ENCODE assay signal across 6 cellular contexts in the genomic region with DNA sequence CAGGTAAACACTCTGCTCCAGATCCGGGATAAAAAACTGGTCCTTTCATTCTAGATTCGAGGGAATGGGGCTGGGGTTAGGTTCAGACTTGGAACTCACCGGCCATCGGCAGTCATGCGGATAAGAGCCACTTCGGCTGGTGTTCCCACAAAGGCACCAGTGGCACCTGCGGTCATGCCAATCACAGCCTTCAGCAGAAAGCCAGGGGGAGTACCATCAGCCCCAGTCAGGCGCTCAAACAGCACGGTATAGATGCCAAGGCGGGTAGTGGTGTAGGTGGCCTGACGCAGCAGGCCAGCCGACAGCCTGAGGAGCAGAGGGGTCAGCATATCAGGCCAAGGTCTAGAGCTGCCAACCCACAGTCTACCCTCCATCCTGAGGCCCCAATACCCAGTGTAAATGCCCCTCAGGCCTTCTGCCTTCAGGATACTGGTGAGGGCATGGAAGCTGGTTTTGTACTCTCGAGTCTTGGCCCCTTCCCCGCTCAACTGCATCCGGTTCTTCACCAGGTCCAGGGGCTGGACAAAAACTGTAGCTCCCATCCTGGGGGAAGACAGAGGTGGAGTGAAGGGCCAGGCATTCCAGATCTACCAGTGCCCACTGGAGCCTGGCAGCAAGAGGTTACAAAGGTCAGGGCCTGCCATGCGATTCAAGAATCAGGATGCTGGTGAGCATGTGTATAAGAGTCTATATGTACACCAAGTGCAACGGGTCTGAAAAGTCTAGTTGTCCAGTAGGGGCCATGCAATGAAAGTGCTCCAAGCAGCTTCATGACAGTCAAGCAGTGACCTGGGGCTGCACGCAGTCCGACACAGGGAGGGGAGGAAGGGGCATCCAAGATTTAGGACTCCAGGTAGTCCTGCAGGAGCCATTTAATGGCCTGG. TPM values are rescaled to one million over a fixed set of nuclear protein-coding genes. Genes with fewer than 3 reads are reported as not detected.
A peak's percentile ranks its signal among the peaks of the same experiment; 100 is the strongest.
DNase-seq lines count a peak whose midpoint lies in the region; ATAC-seq and TF ChIP-seq lines count a peak whose summit lies in the region.

No MANE protein-coding gene starts in this region.

- peaks cover 54% of the 10 kb centered on the region for H3K4me1 Mint-ChIP-seq in activated naive CD4-positive, alpha-beta T cell treated with anti-CD3 and anti-CD28 coated beads for 36 hours (ENCODE audit: low read depth)

- ATAC-seq in GM21360 (IDR thresholded peaks at IDR 0.05; ENCODE audit: unreplicated experiment) = no peak

- H3K4me1 ChIP-seq in esophagus squamous epithelium = peaks cover 30 to 65% (median 34%) of the 10 kb centered on the region in 3 donors

- no peaks in the 10 kb centered on the region for H3K9me3 Mint-ChIP-seq in activated naive CD4-positive, alpha-beta T cell treated with anti-CD3 and anti-CD28 coated beads for 36 hours

- TF ChIP-seq CTCF in esophagus squamous epithelium (IDR thresholded peaks at IDR 0.05) = no peak

- peaks cover under 1% of the 10 kb centered on the region for H3K27me3 Mint-ChIP-seq in activated naive CD4-positive, alpha-beta T cell treated with anti-CD3 and anti-CD28 coated beads for 36 hours (ENCODE audit: low read depth)

- WGBS in esophagus squamous epithelium, 2 donors = 47 to 56% methylated on average over 10 to 14 of the region's 19 CpGs

- peaks cover 53% of the 10 kb centered on the region for H3K36me3 Mint-ChIP-seq in activated naive CD4-positive, alpha-beta T cell treated with anti-CD3 and anti-CD28 coated beads for 36 hours (ENCODE audit: low read depth)

- intact Hi-C loops in activated naive CD4-positive, alpha-beta T cell treated with anti-CD3 and anti-CD28 coated beads for 36 hours (cut with micrococcal nuclease) = no loop called here
- intact Hi-C loops in esophagus squamous epithelium (cut with DNase I) = no loop called here

- H3K9me3 ChIP-seq in esophagus squamous epithelium = no peaks in the 10 kb centered on the region

- H3K36me3 ChIP-seq in esophagus squamous epithelium = peaks cover 18 to 57% (median 23%) of the 10 kb centered on the region in 3 donors

- peak overlapping the region; percentile 64 to 75 (median 72) for H3K4me3 ChIP-seq in esophagus squamous epithelium

- TF ChIP-seq POLR2A in esophagus squamous epithelium (IDR thresholded peaks at IDR 0.05) = no peak

- peak overlapping the region; percentile 86 for H3K27ac Mint-ChIP-seq in activated naive CD4-positive, alpha-beta T cell treated with anti-CD3 and anti-CD28 coated beads for 36 hours

- peak overlapping the region; percentile 94 for H3K4me3 Mint-ChIP-seq in activated naive CD4-positive, alpha-beta T cell treated with anti-CD3 and anti-CD28 coated beads for 36 hours

- H3K27ac ChIP-seq in esophagus squamous epithelium = peak overlapping the region; percentile 89 to 97 (median 94)
- peak overlapping the region; percentile 95 for H3K27ac ChIP-seq in substantia nigra (ENCODE audit: low read depth, low read length, poor library complexity, severe bottlenecking)

- CTCF ChIA-PET in activated naive CD4-positive, alpha-beta T cell treated with anti-CD3 and anti-CD28 coated beads for 36 hours (lab: Charles Lee) = interaction anchor here (1.2 to 2.8 kb wide), 4 partner anchors 13 to 149 kb away, joined by 3 to 15 read pairs (median 4); a partner anchor contains a TSS

- no peaks in the 10 kb centered on the region for H3K27me3 ChIP-seq in esophagus squamous epithelium

- no peak for DNase-seq in activated naive CD4-positive, alpha-beta T cell treated with anti-CD3 and anti-CD28 coated beads for 36 hours
- DNase-seq in activated naive CD4-positive, alpha-beta T cell treated with Interleukin-2 at 50 U/mL for 16 hours = no peak
- DNase-seq in esophagus squamous epithelium (lab: John Stamatoyannopoulos, UW) (no peak), substantia nigra (lab: John Stamatoyannopoulos, UW) (peak in 1 of 49 donors; percentile 21), hippocampal formation (lab: John Stamatoyannopoulos, UW) (no peak)

RNA-seq across cellular contexts. Expression of a gene that starts 0.9 kb away (rescaled TPM):
- 10 to 100 TPM; 63.8 to 65.2 TPM for total RNA-seq in activated naive CD4-positive, alpha-beta T cell treated with anti-CD3 and anti-CD28 coated beads for 36 hours
- total RNA-seq in esophagus squamous epithelium = 10 to 100 TPM; 29.3 to 54.2 (median 42.2) TPM

RNA-seq across cellular contexts. Expression of a gene that starts 1.2 kb away (rescaled TPM):
- total RNA-seq in activated naive CD4-positive, alpha-beta T cell treated with anti-CD3 and anti-CD28 coated beads for 36 hours = 100 to 1,000 TPM; 133 to 140 TPM
- 10 to 100 TPM; 42.3 to 57.4 (median 54.2) TPM for total RNA-seq in esophagus squamous epithelium

RNA-seq across cellular contexts. Expression of a gene that starts 6.8 kb away (rescaled TPM):
- total RNA-seq in activated naive CD4-positive, alpha-beta T cell treated with anti-CD3 and anti-CD28 coated beads for 36 hours = not detected
- not detected for total RNA-seq in esophagus squamous epithelium

RNA-seq across cellular contexts. Expression of a gene that starts 9.4 kb away (rescaled TPM):
- total RNA-seq in activated naive CD4-positive, alpha-beta T cell treated with anti-CD3 and anti-CD28 coated beads for 36 hours = 1,000 to 10,000 TPM; 1,812 to 1,876 TPM
- 100 to 1,000 TPM; 520 to 970 (median 715) TPM for total RNA-seq in esophagus squamous epithelium

RNA-seq across cellular contexts. Expression of a gene that starts 12.0 kb away (rescaled TPM):
- 10 to 100 TPM; 26.7 to 28.9 TPM for total RNA-seq in activated naive CD4-positive, alpha-beta T cell treated with anti-CD3 and anti-CD28 coated beads for 36 hours
- 1 to 10 TPM in 2 of 4 donors, under 1 TPM in 1, not detected in 1; 0.31 to 3.6 (median 1.5) TPM for total RNA-seq in esophagus squamous epithelium
